ENCODE assay signal across 1 cellular context in genomic region chr14:89391123-89391522, GRCh38.
TF ChIP-seq lines count a peak whose summit lies in the region.

No MANE protein-coding gene starts in this region.

TF ChIP-seq in HepG2, 621 proteins besides CTCF, POLR2A, EP300 and RAD21 (continued from another document):
- no peak for TF ChIP-seq YY1 (IDR thresholded peaks at IDR 0.05; ENCODE audit: insufficient read depth, insufficient replicate concordance, low read depth, low read length)
- TF ChIP-seq HIC2 (CRISPR knock-in tag; IDR thresholded peaks at IDR 0.05; ENCODE audit: low read depth) = no peak
- no peak for TF ChIP-seq PRDM15 (CRISPR knock-in tag; IDR thresholded peaks at IDR 0.05)
- no peak for TF ChIP-seq ZMYM2 (CRISPR knock-in tag; IDR thresholded peaks at IDR 0.05)
- TF ChIP-seq ZNF451 (CRISPR knock-in tag; IDR thresholded peaks at IDR 0.05) = no peak
- no peak for TF ChIP-seq TCF12 (IDR thresholded peaks at IDR 0.05)
- no peak for TF ChIP-seq TCF12 (CRISPR knock-in tag; IDR thresholded peaks at IDR 0.05)
- no peak for TF ChIP-seq ZNF674 (CRISPR knock-in tag; IDR thresholded peaks at IDR 0.05; ENCODE audit: low read depth)
- no peak for TF ChIP-seq ZNF703 (CRISPR knock-in tag; IDR thresholded peaks at IDR 0.05; ENCODE audit: borderline replicate concordance)
- TF ChIP-seq ZBTB37 (CRISPR knock-in tag; IDR thresholded peaks at IDR 0.05) = no peak
- TF ChIP-seq FOXP1 (IDR thresholded peaks at IDR 0.05) = no peak
- peak; percentile 68; the same call in 1 of the 2 replicates for TF ChIP-seq FOXP1 (CRISPR knock-in tag; IDR thresholded peaks at IDR 0.05)
- no peak for TF ChIP-seq CBX5 (CRISPR knock-in tag; IDR thresholded peaks at IDR 0.05; ENCODE audit: borderline replicate concordance)
- TF ChIP-seq ZBTB10 (CRISPR knock-in tag; IDR thresholded peaks at IDR 0.05; ENCODE audit: borderline replicate concordance) = no peak
- TF ChIP-seq CHCHD3 (CRISPR knock-in tag; IDR thresholded peaks at IDR 0.05) = no peak
- no peak for TF ChIP-seq NFIB (CRISPR knock-in tag; IDR thresholded peaks at IDR 0.05; ENCODE audit: borderline replicate concordance)
- no peak for TF ChIP-seq HDAC6 (IDR thresholded peaks at IDR 0.05; ENCODE audit: low read depth, low read length)
- peak; percentile 88; the same call in 1 of the 2 replicates for TF ChIP-seq ATF3 (CRISPR knock-in tag; IDR thresholded peaks at IDR 0.05)
